In genomic region chr3:188229726-188230125, GRCh38 we compare ENCODE assay signal across 16 cellular contexts.
A peak's percentile ranks its signal among the peaks of the same experiment; 100 is the strongest.
DNase-seq lines count a peak whose midpoint lies in the region; ATAC-seq and TF ChIP-seq lines count a peak whose summit lies in the region.
"Had no signal": no experiment of that assay in that cellular context is flagged by ENCODE, and none has a peak within 500 bp of the region (broad histone marks: within the 10 kb centered on the region; RNA-seq: fewer than 3 reads in every experiment).

No MANE protein-coding gene starts in this region.

- TF ChIP-seq CTCF in Loucy (conservative IDR thresholded peaks at IDR 0.05; ENCODE audit: low read length) (no peak), colonic mucosa (IDR thresholded peaks at IDR 0.05) (no peak), tibial artery (IDR thresholded peaks at IDR 0.05) (no peak), breast epithelium (IDR thresholded peaks at IDR 0.05) (no peak)

- peak overlapping the region; percentile 43 for H3K27ac ChIP-seq in colonic mucosa
- H3K27ac ChIP-seq in muscle layer of duodenum (ENCODE audit: low read length), result peak overlapping the region; percentile 7
- peak overlapping the region; percentile 73 to 87 for H3K27ac ChIP-seq in tibial artery
- H3K27ac ChIP-seq in breast epithelium, result peak overlapping the region in 1 of 2 donors; percentile 38
- H3K27ac ChIP-seq: KMS-11 had no signal

- peaks cover 22% of the 10 kb centered on the region for H3K4me1 ChIP-seq in Loucy (ENCODE audit: insufficient read depth, low read length, poor library complexity, severe bottlenecking)
- H3K4me1 ChIP-seq in colonic mucosa, result no peaks in the 10 kb centered on the region
- peaks cover 0 to 24% of the 10 kb centered on the region in 2 donors for H3K4me1 ChIP-seq in muscle layer of duodenum (ENCODE audit: control insufficient read depth in 1 of 2, insufficient read depth in 2 of 2, low read length in 2 of 2)
- peaks cover 0 to 99% (median 65%) of the 10 kb centered on the region in 4 donors for H3K4me1 ChIP-seq in tibial artery
- H3K4me1 ChIP-seq in breast epithelium, result no peaks in the 10 kb centered on the region

- H2AFZ ChIP-seq in Loucy (ENCODE audit: low read length), result no peak overlapping the region

- no peak for TF ChIP-seq POLR2A in breast epithelium (IDR thresholded peaks at IDR 0.05)

- H3K4me3 ChIP-seq in Loucy (ENCODE audit: low read length, poor library complexity, severe bottlenecking) (peak overlapping the region; percentile 63), colonic mucosa (no peak overlapping the region), muscle layer of duodenum (ENCODE audit: low read depth in 1 of 2, low read length in 2 of 2) (no peak overlapping the region), tibial artery (no peak overlapping the region), breast epithelium (no peak overlapping the region)
- H3K4me3 ChIP-seq: GM12878 had no signal

- DNase-seq in colonic mucosa, result no peak
- no peak for DNase-seq in tibial artery
- no peak for DNase-seq in breast epithelium (ENCODE audit: low spot score in 2 of 2)
- DNase-seq: Calu3; CD4-positive, alpha-beta T cell; MM.1S; NCI-H1105 treated with DMSO at 0.1 percent for 48 hours; NCI-H187 treated with DMSO at 0.1 percent for 48 hours; NCI-H524 had no signal

- intact Hi-C loops in colonic mucosa (cut with DNase I) (no loop called here), tibial artery (cut with DNase I; ENCODE audit: low total_unique reads) (no loop called here), breast epithelium (cut with DNase I; ENCODE audit: low total_unique reads) (no loop called here)

- H3K36me3 ChIP-seq in Loucy (ENCODE audit: insufficient read depth, low read length) (no peaks in the 10 kb centered on the region), colonic mucosa (no peaks in the 10 kb centered on the region), muscle layer of duodenum (ENCODE audit: control insufficient read depth in 1 of 2, insufficient read depth in 2 of 2, low read length in 2 of 2) (no peaks in the 10 kb centered on the region), tibial artery (peaks cover 0 to 25% (median 6%) of the 10 kb centered on the region in 3 donors), breast epithelium (no peaks in the 10 kb centered on the region)

- peak overlapping the region; percentile 81 for H3K4me2 ChIP-seq in Loucy (ENCODE audit: low read depth, low read length, poor library complexity, severe bottlenecking)
- H3K4me2 ChIP-seq: KMS-11 had no signal

- no peaks in the 10 kb centered on the region for H3K9me3 ChIP-seq in Loucy (ENCODE audit: insufficient read depth, low read depth, low read length)
- no peaks in the 10 kb centered on the region for H3K9me3 ChIP-seq in colonic mucosa
- no peaks in the 10 kb centered on the region for H3K9me3 ChIP-seq in muscle layer of duodenum (ENCODE audit: control insufficient read depth in 1 of 2, low read length in 2 of 2)
- no peaks in the 10 kb centered on the region for H3K9me3 ChIP-seq in tibial artery
- no peaks in the 10 kb centered on the region for H3K9me3 ChIP-seq in breast epithelium

- H4K20me1 ChIP-seq in Loucy (ENCODE audit: insufficient read depth, low read length, poor library complexity, severe bottlenecking), result no peaks in the 10 kb centered on the region

- ATAC-seq in HG02610 (IDR thresholded peaks at IDR 0.05; ENCODE audit: unreplicated experiment) (no peak), HG03571 (IDR thresholded peaks at IDR 0.05; ENCODE audit: unreplicated experiment) (no peak)
- ATAC-seq: GM12878, HCT116 had no signal

- peaks cover 6% of the 10 kb centered on the region; the same call in 1 of the 2 replicates for H3K79me2 ChIP-seq in Loucy (ENCODE audit: insufficient read depth, low read length)

- peaks cover 8% of the 10 kb centered on the region; the same call in 1 of the 2 replicates for H3F3A ChIP-seq in Loucy (ENCODE audit: low read depth)

- no peaks in the 10 kb centered on the region for H3K27me3 ChIP-seq in Loucy (ENCODE audit: insufficient read depth, low read length, poor library complexity, severe bottlenecking)
- no peaks in the 10 kb centered on the region for H3K27me3 ChIP-seq in colonic mucosa
- H3K27me3 ChIP-seq in muscle layer of duodenum (ENCODE audit: low read depth, low read length), result no peaks in the 10 kb centered on the region
- H3K27me3 ChIP-seq in tibial artery, result no peaks in the 10 kb centered on the region
- no peaks in the 10 kb centered on the region for H3K27me3 ChIP-seq in breast epithelium

- H3K9me2 ChIP-seq in Loucy (replicated peaks; ENCODE audit: low read depth, low read length), result no peaks in the 10 kb centered on the region

- H3K9ac ChIP-seq in Loucy (ENCODE audit: low read depth, low read length, poor library complexity, severe bottlenecking), result peak overlapping the region; percentile 50
- H3K9ac ChIP-seq in colonic mucosa (ENCODE audit: low read depth in 2 of 2, low read length in 2 of 2), result peak overlapping the region in 1 of 2 donors; percentile 34
- H3K9ac ChIP-seq: KMS-11 had no signal
